ENCODE assay signal across 8 cellular contexts in the genomic region with DNA sequence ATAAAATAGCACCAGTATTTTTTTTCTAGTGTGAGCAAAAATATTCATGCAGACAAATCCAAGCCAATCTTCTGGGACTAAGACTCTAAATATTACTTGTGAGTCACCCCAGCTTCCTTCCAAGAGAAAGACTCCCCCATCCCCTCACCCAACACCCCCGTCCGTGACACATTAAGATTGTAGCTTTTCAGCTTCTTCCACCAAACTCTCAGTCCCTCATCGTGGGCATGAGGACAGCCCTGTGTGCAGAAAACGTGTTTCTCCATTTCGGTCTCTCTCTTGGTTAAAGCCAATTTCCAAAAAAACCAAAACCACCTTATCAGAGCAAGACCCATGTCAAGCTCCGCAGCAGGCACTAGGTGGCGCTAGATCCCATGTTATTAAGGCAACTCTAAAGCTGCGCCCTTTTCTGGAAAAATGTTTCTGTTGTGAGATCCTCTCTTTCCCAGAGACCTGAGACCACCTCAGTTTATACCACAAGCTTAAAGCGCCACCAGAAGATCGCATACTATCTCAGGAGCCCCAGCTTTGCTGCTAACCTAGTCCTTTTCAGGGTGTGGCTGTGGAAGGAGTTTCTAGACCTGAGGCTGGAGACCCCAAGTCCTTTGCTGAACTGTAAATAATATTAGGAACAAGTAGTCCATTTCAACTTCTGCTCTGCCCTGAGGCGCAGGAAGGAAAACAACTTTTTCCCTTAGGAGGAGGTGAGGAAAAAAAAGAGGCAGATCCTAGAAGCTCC.
DNase-seq lines count a peak whose midpoint lies in the region; ATAC-seq and TF ChIP-seq lines count a peak whose summit lies in the region.

No MANE protein-coding gene starts in this region.

- H3K27ac ChIP-seq in esophagus muscularis mucosa (replicated peaks in 1 of 4) (peak overlapping the region; percentile 60 to 72 (median 65)), muscle layer of colon (ENCODE audit: low read depth, low read length) (peak overlapping the region; percentile 48)

- TF ChIP-seq POLR2A in esophagus muscularis mucosa (IDR thresholded peaks at IDR 0.05; ENCODE audit: low read depth) = no peak

- ATAC-seq in HG02870 (IDR thresholded peaks at IDR 0.05; ENCODE audit: unreplicated experiment) = no peak

- H3K27me3 ChIP-seq in esophagus muscularis mucosa (no peaks in the 10 kb centered on the region), muscle layer of colon (ENCODE audit: control insufficient read depth in 1 of 2, insufficient read depth in 2 of 2, low read length in 2 of 2) (no peaks in the 10 kb centered on the region)

- DNase-seq in COLO668 (lab: John Stamatoyannopoulos, UW; ENCODE audit: unreplicated experiment) (peak; percentile 85), KBM-7 (peak; percentile 78), OCI-M2 (lab: John Stamatoyannopoulos, UW; ENCODE audit: unreplicated experiment) (peak; percentile 4), esophagus muscularis mucosa (ENCODE audit: extremely low spot score) (peak; percentile 93)
- peak; percentile 72 for DNase-seq in activated T-cell treated with anti-CD3 and anti-CD28 coated beads, Interleukin-2, amount 50 U/mL, for 1 hour
- peak; percentile 59 for DNase-seq in stimulated activated CD8-positive, alpha-beta memory T cell treated with anti-CD3 and anti-CD28 coated beads, Interleukin-4, amount 100 ng/mL, for 24 hours (ENCODE audit: low read depth)

- H3K4me1 ChIP-seq in esophagus muscularis mucosa = peaks cover 24 to 40% (median 38%) of the 10 kb centered on the region in 4 donors
- H3K4me1 ChIP-seq in muscle layer of colon (ENCODE audit: insufficient read depth, low read length) = peaks cover 37% of the 10 kb centered on the region

- TF ChIP-seq CTCF in esophagus muscularis mucosa (IDR thresholded peaks at IDR 0.05) = peak; percentile 91 to 94 (median 93)

- no peak for TF ChIP-seq EP300 in esophagus muscularis mucosa (IDR thresholded peaks at IDR 0.05)

- in situ Hi-C loops in KBM-7 (cut with MboI; ENCODE audit: low pct_unique_long_range_greater_than_20kb, low sequenced_read_pairs) = loop anchor here (10.0 to 25.0 kb wide), 2 partner anchors 154 to 706 kb away; no protein-coding TSS in a partner anchor

- intact Hi-C loops in esophagus muscularis mucosa (cut with DNase I) = loop anchor here (1.0 to 10.0 kb wide), 3 partner anchors 157 to 544 kb away; no protein-coding TSS in a partner anchor

- peak overlapping the region; percentile 19 for H3K9ac ChIP-seq in muscle layer of colon (ENCODE audit: low read length)

- H3K4me3 ChIP-seq in esophagus muscularis mucosa (peak overlapping the region; percentile 17 to 36 (median 28)), muscle layer of colon (ENCODE audit: low read depth in 1 of 2, low read length in 2 of 2) (peak overlapping the region; percentile 21 to 43)

- 2% methylated on average over 11 of the region's 11 CpGs for WGBS in esophagus muscularis mucosa

- H3K9me3 ChIP-seq in esophagus muscularis mucosa (no peaks in the 10 kb centered on the region), muscle layer of colon (ENCODE audit: low read length) (no peaks in the 10 kb centered on the region)

- H3K36me3 ChIP-seq in esophagus muscularis mucosa (no peaks in the 10 kb centered on the region), muscle layer of colon (ENCODE audit: insufficient read depth, low read length) (no peaks in the 10 kb centered on the region)

Comparison
In these comparisons a context has a peak if more than half of its experiments do, and no peak if none do; other contexts are left out.
1. DNase-seq: peak in every context shown above with its lines; median percentile 93 in esophagus muscularis mucosa; 85 in COLO668; 78 in KBM-7; 72 in activated T-cell treated with anti-CD3 and anti-CD28 coated beads, Interleukin-2, amount 50 U/mL, for 1 hour; 59 in stimulated activated CD8-positive, alpha-beta memory T cell treated with anti-CD3 and anti-CD28 coated beads, Interleukin-4, amount 100 ng/mL, for 24 hours; 4 in OCI-M2.